ENCODE assay signal across 23 cellular contexts in genomic region chr11:28696591-28696990, GRCh38.
"Had no signal": no experiment of that assay in that cellular context is flagged by ENCODE, and none has a peak within 500 bp of the region (broad histone marks: within the 10 kb centered on the region; RNA-seq: fewer than 3 reads in every experiment).

No MANE protein-coding gene starts in this region.

- DNase-seq: activated CD4-positive, alpha-beta T cell treated with anti-CD3 and anti-CD28 coated beads for 1 hour; activated CD4-positive, alpha-beta T cell treated with anti-CD3 and anti-CD28 coated beads, Interleukin-2, amount 10 ng/mL, durations not matched to agents 7 days and 5 days; activated CD8-positive, alpha-beta T cell treated with anti-CD3 and anti-CD28 coated beads for 36 hours; activated T-cell treated with anti-CD3 and anti-CD28 coated beads, Interleukin-2, amount 50 U/mL, for 4 hours; aorta; brain microvascular endothelial cell; cortex of kidney; foreskin keratinocyte; heart left ventricle; naive thymus-derived CD8-positive, alpha-beta T cell; occipital lobe; stimulated activated CD4-positive, alpha-beta T cell treated with anti-CD3 and anti-CD28 coated beads, Interleukin-15, amount 100 ng/mL, for 24 hours; stimulated activated CD4-positive, alpha-beta T cell treated with anti-CD3 and anti-CD28 coated beads, Interleukin-2, amount 100 ng/mL, for 24 hours; stimulated activated naive B cell treated with anti-CD40 and anti-IgM and Interleukin-4, amounts not matched to agents 10 μg/mL and 1 μg/mL and 100 μg/mL, for 72 hours; T-helper 17 cell; T1000; tibial artery; upper lobe of right lung had no signal

- ATAC-seq: activated CD8-positive, alpha-beta T cell treated with anti-CD3 and anti-CD28 coated beads for 36 hours; activated T-cell treated with anti-CD3 and anti-CD28 coated beads, Interleukin-2, amount 50 U/mL, for 4 hours; activated T-helper 17 cell treated with anti-CD3 and anti-CD28 coated beads, Interleukin-2, amount 50 U/mL, for 72 hours; esophagus mucosa; foreskin keratinocyte; heart left ventricle; naive thymus-derived CD8-positive, alpha-beta T cell; stimulated activated naive B cell treated with anti-CD40 and anti-IgM and Interleukin-4, amounts not matched to agents 10 μg/mL and 1 μg/mL and 100 μg/mL, for 72 hours; T-helper 17 cell; upper lobe of right lung had no signal

- H3K27ac ChIP-seq: brain microvascular endothelial cell, foreskin keratinocyte, heart left ventricle, neural progenitor cell, right atrium auricular region, suprapubic skin, tibial artery, upper lobe of right lung had no signal

- H3K4me1 ChIP-seq: foreskin keratinocyte, heart left ventricle, neural progenitor cell, right atrium auricular region, suprapubic skin, tibial artery, upper lobe of right lung had no signal

- H3K9me3 ChIP-seq: heart left ventricle, right atrium auricular region, suprapubic skin, tibial artery, upper lobe of right lung had no signal

- H3K27me3 ChIP-seq: brain microvascular endothelial cell, heart left ventricle, neural progenitor cell, right atrium auricular region, suprapubic skin, tibial artery, upper lobe of right lung had no signal

- H3K36me3 ChIP-seq: brain microvascular endothelial cell, heart left ventricle, neural progenitor cell, right atrium auricular region, suprapubic skin, tibial artery, upper lobe of right lung had no signal

- H3K9ac ChIP-seq: neural progenitor cell had no signal

- H3K4me3 ChIP-seq: heart left ventricle, neural progenitor cell, right atrium auricular region, suprapubic skin, tibial artery, upper lobe of right lung had no signal

- H2AFZ ChIP-seq: neural progenitor cell had no signal

- H3K4me2 ChIP-seq: neural progenitor cell had no signal
